In genomic region chr6:29747688-29748250, GRCh38 we compare ENCODE assay signal across 8 cellular contexts. TPM values are rescaled to one million over a fixed set of nuclear protein-coding genes. Genes with fewer than 3 reads are reported as not detected.
DNase-seq lines count a peak whose midpoint lies in the region; ATAC-seq and TF ChIP-seq lines count a peak whose summit lies in the region.

No MANE protein-coding gene starts in this region.

- H3K27me3 ChIP-seq in HUES6 (ENCODE audit: control insufficient read depth, insufficient read depth, low read length): peaks cover 82% of the 10 kb centered on the region
- no peaks in the 10 kb centered on the region for H3K27me3 ChIP-seq in foreskin keratinocyte

- peaks cover 0 to 3% of the 10 kb centered on the region in 2 donors for H3K36me3 Mint-ChIP-seq in naive B cell

- no peaks in the 10 kb centered on the region for H3K9me3 ChIP-seq in HUES6 (ENCODE audit: control insufficient read depth, insufficient read depth, low read depth, low read length)

- H3K9ac ChIP-seq in HUES6 (ENCODE audit: low read length): no peak overlapping the region

- H3K36me3 ChIP-seq in HUES6 (ENCODE audit: control insufficient read depth, insufficient read depth, low read length): no peaks in the 10 kb centered on the region

- ATAC-seq in naive B cell (ENCODE audit: low read depth in 2 of 2) (no peak), HG03095 (IDR thresholded peaks at IDR 0.05; ENCODE audit: unreplicated experiment) (no peak), HG02678 (IDR thresholded peaks at IDR 0.05; ENCODE audit: unreplicated experiment) (no peak), foreskin keratinocyte (no peak)

- H3K4me1 Mint-ChIP-seq in naive B cell: peaks cover 37 to 54% (median 38%) of the 10 kb centered on the region in 3 donors

- H3K27ac ChIP-seq in HUES6 (ENCODE audit: low read depth, low read length): no peak overlapping the region
- H3K27ac ChIP-seq in foreskin keratinocyte: no peak overlapping the region

- no peaks in the 10 kb centered on the region for H3K9me3 Mint-ChIP-seq in naive B cell

- peak overlapping the region in 3 of 6 donors; percentile 52 to 82 (median 60) for H3K27ac Mint-ChIP-seq in naive B cell

- TF ChIP-seq CTCF in AG10803 (conservative IDR thresholded peaks at IDR 0.05; ENCODE audit: low read length): no peak
- no peak for TF ChIP-seq CTCF in choroid plexus epithelial cell (conservative IDR thresholded peaks at IDR 0.05; ENCODE audit: low read depth, low read length)
- TF ChIP-seq CTCF in foreskin keratinocyte (conservative IDR thresholded peaks at IDR 0.05): no peak

- H3K4me3 ChIP-seq in AG10803 (ENCODE audit: low read length) (peak overlapping the region; percentile 87), HUES6 (ENCODE audit: low read depth, low read length) (peak overlapping the region; percentile 66), choroid plexus epithelial cell (ENCODE audit: low read depth, low read length) (peak overlapping the region; percentile 69)

- no peak for DNase-seq in AG10803 (ENCODE audit: low read depth)
- no peak for DNase-seq in choroid plexus epithelial cell (ENCODE audit: low read depth)
- DNase-seq in naive B cell: no peak
- no peak for DNase-seq in HPDE6-E6E7 (ENCODE audit: extremely low spot score)
- no peak for DNase-seq in foreskin keratinocyte

- H3K4me1 ChIP-seq in HUES6 (ENCODE audit: control insufficient read depth, insufficient read depth, low read length) (peaks cover 12% of the 10 kb centered on the region; the same call in 1 of the 2 replicates), foreskin keratinocyte (no peaks in the 10 kb centered on the region)

- peaks cover 0 to 17% (median 0%) of the 10 kb centered on the region in 3 donors for H3K27me3 Mint-ChIP-seq in naive B cell

- H3K4me3 Mint-ChIP-seq in naive B cell: peak overlapping the region; percentile 89 to 99 (median 96)

RNA-seq across cellular contexts. Expression of gene HLA-F, which starts 24.5 kb away (rescaled TPM):
- polyA plus RNA-seq in naive B cell (ENCODE audit: low read depth in 6 of 6) (100 to 1,000 TPM; 212 to 354 (median 251) TPM), foreskin keratinocyte (36.6 and 54.5 TPM in 2 replicates)
- 35.3 and 55.5 TPM in 2 replicates for total RNA-seq in foreskin keratinocyte
